Comparison of ENCODE assay signal across 15 cellular contexts in the genomic region with DNA sequence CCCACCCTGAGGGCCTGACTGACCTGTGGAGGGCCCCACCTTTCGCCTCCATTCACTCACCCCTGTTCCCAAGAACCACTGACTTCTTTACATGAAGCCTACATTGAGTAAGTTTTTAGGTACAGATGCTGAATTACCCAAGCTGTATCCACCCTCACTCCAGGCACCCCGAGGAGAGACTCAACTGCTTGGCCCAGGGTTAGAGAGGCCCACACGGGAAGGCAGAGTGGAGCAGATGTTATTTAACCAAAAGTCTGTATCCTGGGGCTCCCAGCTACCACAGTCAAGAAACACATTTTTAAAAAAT.
DNase-seq lines count a peak whose midpoint lies in the region; ATAC-seq and TF ChIP-seq lines count a peak whose summit lies in the region.
"Had no signal": no experiment of that assay in that cellular context is flagged by ENCODE, and none has a peak within 500 bp of the region (broad histone marks: within the 10 kb centered on the region; RNA-seq: fewer than 3 reads in every experiment).

No MANE protein-coding gene starts in this region.

- no peak for TF ChIP-seq CTCF in SU-DHL-6 (IDR thresholded peaks at IDR 0.05; ENCODE audit: insufficient read depth, low read length, poor library complexity, severe bottlenecking)
- TF ChIP-seq CTCF in endothelial cell (IDR thresholded peaks at IDR 0.05; ENCODE audit: unreplicated experiment): no peak

- no peaks in the 10 kb centered on the region for H3K9me3 ChIP-seq in SU-DHL-6 (ENCODE audit: insufficient read depth, low read length)
- H3K9me3 ChIP-seq: colonic mucosa, psoas muscle, SK-N-SH had no signal

- peaks cover 10% of the 10 kb centered on the region; the same call in 1 of the 2 replicates for H4K20me1 ChIP-seq in SU-DHL-6 (ENCODE audit: low read depth, low read length)

- no peaks in the 10 kb centered on the region for H3K27me3 ChIP-seq in SU-DHL-6 (ENCODE audit: low read length)
- H3K27me3 ChIP-seq: colonic mucosa had no signal

- no peaks in the 10 kb centered on the region for H3K9me2 ChIP-seq in SU-DHL-6 (replicated peaks; ENCODE audit: insufficient read depth, low read length)
- H3K9me2 ChIP-seq: SK-N-SH had no signal

- no peaks in the 10 kb centered on the region for H3K27me3 Mint-ChIP-seq in activated naive CD4-positive, alpha-beta T cell treated with anti-CD3 and anti-CD28 coated beads for 36 hours (ENCODE audit: low read depth)
- H3K27me3 Mint-ChIP-seq in endothelial cell (ENCODE audit: unreplicated experiment): peaks cover 20% of the 10 kb centered on the region
- no peaks in the 10 kb centered on the region for H3K27me3 Mint-ChIP-seq in stimulated activated naive B cell treated with anti-CD40 and anti-IgM and Interleukin-4, amounts not matched to agents 10 μg/mL and 1 μg/mL and 100 μg/mL, for 72 hours

- H3K4me1 Mint-ChIP-seq in activated naive CD4-positive, alpha-beta T cell treated with anti-CD3 and anti-CD28 coated beads for 36 hours (ENCODE audit: low read depth): peaks cover 80% of the 10 kb centered on the region
- H3K4me1 Mint-ChIP-seq in endothelial cell (ENCODE audit: unreplicated experiment): peaks cover 74% of the 10 kb centered on the region
- H3K4me1 Mint-ChIP-seq in stimulated activated naive B cell treated with anti-CD40 and anti-IgM and Interleukin-4, amounts not matched to agents 10 μg/mL and 1 μg/mL and 100 μg/mL, for 72 hours: peaks cover 43 to 72% of the 10 kb centered on the region in 2 donors

- peak overlapping the region; percentile 12 for H3K4me3 Mint-ChIP-seq in activated naive CD4-positive, alpha-beta T cell treated with anti-CD3 and anti-CD28 coated beads for 36 hours
- H3K4me3 Mint-ChIP-seq in endothelial cell (ENCODE audit: unreplicated experiment): no peak overlapping the region
- H3K4me3 Mint-ChIP-seq in stimulated activated naive B cell treated with anti-CD40 and anti-IgM and Interleukin-4, amounts not matched to agents 10 μg/mL and 1 μg/mL and 100 μg/mL, for 72 hours: peak overlapping the region in 1 of 2 donors; percentile 67

- intact Hi-C loops in activated naive CD4-positive, alpha-beta T cell treated with anti-CD3 and anti-CD28 coated beads for 36 hours (cut with micrococcal nuclease): loop anchor here (1.0 to 5.0 kb wide), 2 partner anchors 45 to 347 kb away; no protein-coding TSS in a partner anchor

- CTCF ChIA-PET in activated naive CD4-positive, alpha-beta T cell treated with anti-CD3 and anti-CD28 coated beads for 36 hours (lab: Charles Lee): interaction anchor here (0.7 to 2.4 kb wide), 12 partner anchors 9 to 334 kb away, joined by 3 to 11 read pairs (median 4); a partner anchor contains a TSS

- no peak for DNase-seq in activated naive CD4-positive, alpha-beta T cell treated with anti-CD3 and anti-CD28 coated beads for 36 hours
- DNase-seq in activated naive CD4-positive, alpha-beta T cell (lab: John Stamatoyannopoulos, UW): no peak
- DNase-seq in endothelial cell (ENCODE audit: low spot score): no peak
- no peak for DNase-seq in stimulated activated naive B cell treated with anti-CD40 and anti-IgM and Interleukin-4, amounts not matched to agents 10 μg/mL and 1 μg/mL and 100 μg/mL, for 72 hours
- DNase-seq in NCI-H2196 treated with DMSO at 0.1 percent for 48 hours (lab: John Stamatoyannopoulos, UW; ENCODE audit: unreplicated experiment): no peak
- DNase-seq in NCI-H2081 (lab: John Stamatoyannopoulos, UW): no peak
- DNase-seq in kidney tubule cell (ENCODE audit: low spot score): no peak
- DNase-seq: activated CD4-positive, alpha-beta T cell treated with anti-CD3 and anti-CD28 coated beads for 1 hour; colonic mucosa; DMS79; NCI-H2029 treated with DMSO at 0.1 percent for 48 hours; psoas muscle; SK-N-SH; stimulated activated CD8-positive, alpha-beta memory T cell treated with anti-CD3 and anti-CD28 coated beads, Interleukin-4, amount 100 ng/mL, for 48 hours had no signal

- peak overlapping the region; percentile 25; the same call in 1 of the 2 replicates for H3K27ac ChIP-seq in SU-DHL-6 (ENCODE audit: low read depth, low read length)
- H3K27ac ChIP-seq: psoas muscle had no signal

- H2AFZ ChIP-seq in SU-DHL-6 (ENCODE audit: low read depth, low read length, severe bottlenecking): no peak overlapping the region

- H3K36me3 Mint-ChIP-seq in activated naive CD4-positive, alpha-beta T cell treated with anti-CD3 and anti-CD28 coated beads for 36 hours (ENCODE audit: low read depth): peaks cover 18% of the 10 kb centered on the region
- peaks cover 42% of the 10 kb centered on the region for H3K36me3 Mint-ChIP-seq in endothelial cell (ENCODE audit: low read depth, unreplicated experiment)
- peaks cover 19 to 32% of the 10 kb centered on the region in 2 donors for H3K36me3 Mint-ChIP-seq in stimulated activated naive B cell treated with anti-CD40 and anti-IgM and Interleukin-4, amounts not matched to agents 10 μg/mL and 1 μg/mL and 100 μg/mL, for 72 hours

- H3K79me2 ChIP-seq in SU-DHL-6 (ENCODE audit: insufficient read depth, low read length): peaks cover 98% of the 10 kb centered on the region

- H3K9ac ChIP-seq in SU-DHL-6 (ENCODE audit: low read length): no peak overlapping the region
- H3K9ac ChIP-seq: SK-N-SH had no signal

- no peak overlapping the region for H3K4me3 ChIP-seq in SU-DHL-6 (ENCODE audit: insufficient read depth, low read length, poor library complexity, severe bottlenecking)
- H3K4me3 ChIP-seq: colonic mucosa, psoas muscle had no signal

- no peaks in the 10 kb centered on the region for H3K9me3 Mint-ChIP-seq in activated naive CD4-positive, alpha-beta T cell treated with anti-CD3 and anti-CD28 coated beads for 36 hours
- no peaks in the 10 kb centered on the region for H3K9me3 Mint-ChIP-seq in endothelial cell (ENCODE audit: unreplicated experiment)
- H3K9me3 Mint-ChIP-seq in stimulated activated naive B cell treated with anti-CD40 and anti-IgM and Interleukin-4, amounts not matched to agents 10 μg/mL and 1 μg/mL and 100 μg/mL, for 72 hours: peaks cover 0 to 1% of the 10 kb centered on the region in 2 donors

- H3K4me2 ChIP-seq in SU-DHL-6 (ENCODE audit: low read depth, low read length, poor library complexity, severe bottlenecking): no peak overlapping the region
- H3K4me2 ChIP-seq: SK-N-SH had no signal

- peak overlapping the region; percentile 83 for H3K27ac Mint-ChIP-seq in activated naive CD4-positive, alpha-beta T cell treated with anti-CD3 and anti-CD28 coated beads for 36 hours
- peak overlapping the region; percentile 54 for H3K27ac Mint-ChIP-seq in endothelial cell (ENCODE audit: unreplicated experiment)
- H3K27ac Mint-ChIP-seq in stimulated activated naive B cell treated with anti-CD40 and anti-IgM and Interleukin-4, amounts not matched to agents 10 μg/mL and 1 μg/mL and 100 μg/mL, for 72 hours: peak overlapping the region; percentile 75

- peaks cover 16% of the 10 kb centered on the region; the same call in 1 of the 2 replicates for H3K36me3 ChIP-seq in SU-DHL-6 (ENCODE audit: low read length)
- H3K36me3 ChIP-seq: colonic mucosa had no signal

- ATAC-seq in stimulated activated naive B cell treated with anti-CD40 and anti-IgM and Interleukin-4, amounts not matched to agents 10 μg/mL and 1 μg/mL and 100 μg/mL, for 72 hours (replicated peaks): peak; percentile 6 to 36
- ATAC-seq: psoas muscle had no signal

- peaks cover 12% of the 10 kb centered on the region; the same call in 1 of the 2 replicates for H3F3A ChIP-seq in SU-DHL-6 (ENCODE audit: insufficient read depth)
